Comparison of ENCODE assay signal across 9 cellular contexts in the genomic region with DNA sequence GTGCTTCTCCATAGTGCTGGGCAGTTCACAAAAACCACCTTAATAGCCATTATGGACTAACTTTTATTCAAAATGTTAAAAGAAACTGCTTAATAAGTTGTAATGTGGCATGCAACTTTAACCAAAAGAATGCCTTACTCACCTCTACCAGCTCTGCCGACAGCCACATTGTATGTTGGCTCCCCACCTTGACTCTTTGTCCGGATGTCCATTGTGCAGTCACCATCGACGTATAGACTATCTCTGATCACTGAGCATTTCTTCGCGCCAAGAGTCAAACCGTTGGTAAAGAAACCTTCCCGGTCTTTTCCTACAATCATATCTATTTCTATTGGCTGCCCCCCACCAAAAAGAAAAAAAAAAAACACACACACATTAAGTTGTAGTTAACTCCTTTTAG. TPM values are rescaled to one million over a fixed set of nuclear protein-coding genes. Genes with fewer than 3 reads are reported as not detected.
A peak's percentile ranks its signal among the peaks of the same experiment; 100 is the strongest.
DNase-seq lines count a peak whose midpoint lies in the region; TF ChIP-seq lines count a peak whose summit lies in the region.
"Had no signal": no experiment of that assay in that cellular context is flagged by ENCODE, and none has a peak within 500 bp of the region (broad histone marks: within the 10 kb centered on the region; RNA-seq: fewer than 3 reads in every experiment).

No MANE protein-coding gene starts in this region.

- WGBS in neuronal stem cell (ENCODE audit: extremely low coverage in 2 of 2, insufficient read length in 2 of 2, insufficient replicate concordance in 1 of 2), 2 donors, result no CpG with 5 or more reads among the region's 8 CpGs

- no peak for TF ChIP-seq CTCF in coronary artery (IDR thresholded peaks at IDR 0.05)

- H3K4me3 ChIP-seq in coronary artery, result peak overlapping the region; percentile 99
- peak overlapping the region; percentile 61 to 75 for H3K4me3 ChIP-seq in neuronal stem cell (ENCODE audit: low read length in 2 of 2)

- H3K14ac ChIP-seq in neuronal stem cell (ENCODE audit: low read length), result no peak overlapping the region

- H2BK15ac ChIP-seq in neuronal stem cell (ENCODE audit: low read length), result no peak overlapping the region

- no peak overlapping the region for H2BK5ac ChIP-seq in neuronal stem cell (ENCODE audit: low read length)

- peaks cover 10 to 50% of the 10 kb centered on the region in 2 donors for H3K36me3 ChIP-seq in neuronal stem cell (replicated peaks in 1 of 2; ENCODE audit: control insufficient read depth in 2 of 2, insufficient read depth in 2 of 2, low read length in 2 of 2)

- DNase-seq in ELF-1 (ENCODE audit: low read depth, low spot score) (peak; percentile 41), NCI-H2081 treated with DMSO at 0.1 percent for 48 hours (lab: John Stamatoyannopoulos, UW) (peak; percentile 31), coronary artery (ENCODE audit: low spot score) (no peak), neuronal stem cell (ENCODE audit: low spot score) (no peak), NOMO-1 (lab: John Stamatoyannopoulos, UW; ENCODE audit: unreplicated experiment in 2 of 2) (no peak), NCI-H1436 treated with DMSO at 0.1 percent for 48 hours (lab: John Stamatoyannopoulos, UW) (no peak), SIG-M5 treated with dmso at 0.1 percent for 504 hours (lab: John Stamatoyannopoulos, UW; ENCODE audit: unreplicated experiment) (no peak)
- DNase-seq in activated CD8-positive, alpha-beta memory T cell treated with anti-CD3 and anti-CD28 coated beads for 24 hours, result no peak
- DNase-seq: activated naive CD8-positive, alpha-beta T cell treated with anti-CD3 and anti-CD28 coated beads for 36 hours had no signal

- H4K91ac ChIP-seq in neuronal stem cell (ENCODE audit: low read depth, low read length, poor library complexity), result no peak overlapping the region

- no peak overlapping the region for H3K27ac ChIP-seq in coronary artery
- H3K27ac ChIP-seq in neuronal stem cell (replicated peaks; ENCODE audit: low read length), result no peak overlapping the region

- no peak overlapping the region for H2AFZ ChIP-seq in neuronal stem cell (ENCODE audit: low read length)

- H4K8ac ChIP-seq in neuronal stem cell (ENCODE audit: low read depth, low read length), result no peak overlapping the region

- no peak overlapping the region for H2BK120ac ChIP-seq in neuronal stem cell (ENCODE audit: low read depth, low read length)

- no peaks in the 10 kb centered on the region for H3K9me3 ChIP-seq in neuronal stem cell (replicated peaks in 1 of 2; ENCODE audit: control insufficient read depth in 2 of 2, insufficient read depth in 1 of 2, low read depth in 1 of 2, low read length in 2 of 2)

- no peaks in the 10 kb centered on the region for H3K27me3 ChIP-seq in neuronal stem cell (ENCODE audit: control insufficient read depth in 3 of 3, insufficient read depth in 3 of 3, low read depth in 1 of 3, low read length in 3 of 3)

- H3K4ac ChIP-seq in neuronal stem cell (ENCODE audit: low read length), result no peak overlapping the region

- H2BK12ac ChIP-seq in neuronal stem cell (ENCODE audit: low read length), result no peak overlapping the region

- H3K18ac ChIP-seq in neuronal stem cell (ENCODE audit: low read length), result no peak overlapping the region

- peak overlapping the region; percentile 22 for H3K4me2 ChIP-seq in neuronal stem cell (ENCODE audit: insufficient read depth, low read length, poor library complexity, severe bottlenecking)

- H2AK5ac ChIP-seq in neuronal stem cell (ENCODE audit: low read depth, low read length), result no peak overlapping the region

- no peak overlapping the region for H3K9ac ChIP-seq in neuronal stem cell (ENCODE audit: low read depth, low read length, poor library complexity)

- H3K23ac ChIP-seq in neuronal stem cell (ENCODE audit: low read depth, low read length, poor library complexity), result no peak overlapping the region

- peaks cover 6% of the 10 kb centered on the region for H3K79me1 ChIP-seq in neuronal stem cell (ENCODE audit: low read depth, low read length)

- H3K4me1 ChIP-seq in neuronal stem cell (ENCODE audit: control insufficient read depth in 2 of 2, insufficient read depth in 1 of 2, low read depth in 1 of 2, low read length in 2 of 2), result peaks cover 2 to 17% of the 10 kb centered on the region in 2 donors

RNA-seq across cellular contexts. Expression of gene PFN2, which starts 2.5 kb away (rescaled TPM):
- 333 TPM for polyA plus RNA-seq in neuronal stem cell (2013, experiment 1 of 2)
- polyA plus RNA-seq in neuronal stem cell (2013, experiment 2 of 2), result 324 TPM

Comparison
In these comparisons a context has a peak if more than half of its experiments do, and no peak if none do; other contexts are left out.
1. DNase-seq: peak in ELF-1 (single experiment) and NCI-H2081 treated with DMSO at 0.1 percent for 48 hours (single experiment); none in coronary artery (single experiment), neuronal stem cell (single experiment), activated CD8-positive, alpha-beta memory T cell treated with anti-CD3 and anti-CD28 coated beads for 24 hours (single experiment), NOMO-1 (0 of 2), NCI-H1436 treated with DMSO at 0.1 percent for 48 hours (single experiment) and SIG-M5 treated with dmso at 0.1 percent for 504 hours (single experiment).